Comparison of ENCODE assay signal across 25 cellular contexts in the genomic region with DNA sequence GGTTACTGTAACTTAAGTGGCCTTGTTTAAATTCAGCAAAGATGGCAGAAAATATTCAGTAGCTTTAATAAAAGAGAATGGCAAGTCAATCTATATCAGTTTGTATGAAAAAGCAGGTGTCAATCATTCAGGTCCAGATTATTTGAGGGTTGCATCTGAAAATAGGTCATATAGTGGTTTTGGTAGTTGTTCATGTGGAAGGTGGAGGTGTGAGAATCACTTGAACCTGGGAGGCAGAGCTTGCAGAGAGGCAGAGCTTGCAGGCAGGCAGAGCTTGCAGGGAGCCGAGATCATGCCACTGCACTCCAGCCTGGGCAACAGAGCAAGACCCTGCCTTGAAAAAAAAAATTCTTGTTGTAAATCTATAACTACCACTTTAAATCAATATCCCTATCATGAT.
"Had no signal": no experiment of that assay in that cellular context is flagged by ENCODE, and none has a peak within 500 bp of the region (broad histone marks: within the 10 kb centered on the region; RNA-seq: fewer than 3 reads in every experiment).

No MANE protein-coding gene starts in this region.

- H3K9me3 Mint-ChIP-seq: activated CD4-positive, alpha-beta memory T cell treated with anti-CD3 and anti-CD28 coated beads for 36 hours; activated CD4-positive, alpha-beta T cell treated with anti-CD3 and anti-CD28 coated beads, Interleukin-2, amount 10 ng/mL, durations not matched to agents 7 days and 5 days; activated naive CD8-positive, alpha-beta T cell treated with anti-CD3 and anti-CD28 coated beads for 36 hours; activated T-helper 2 cell treated with anti-CD3 and anti-CD28 coated beads, Interferon-gamma antibody, Interleukin-2, Interleukin-4, amounts not matched to agents 10 μg/mL and 5 μg/mL and 100 μg/mL, durations not matched to agents 14 hours and 24 hours and 36 hours had no signal

- H3K4me1 ChIP-seq: Peyer's patch had no signal

- H3K9me3 ChIP-seq: Peyer's patch had no signal

- H3K36me3 Mint-ChIP-seq: activated CD4-positive, alpha-beta memory T cell treated with anti-CD3 and anti-CD28 coated beads for 36 hours; activated naive CD4-positive, alpha-beta T cell treated with anti-CD3 and anti-CD28 coated beads, Interleukin-2, amount 10 ng/mL, durations not matched to agents 7 days and 5 days; activated naive CD8-positive, alpha-beta T cell treated with anti-CD3 and anti-CD28 coated beads for 36 hours had no signal

- H3K27ac Mint-ChIP-seq: activated CD4-positive, alpha-beta memory T cell treated with anti-CD3 and anti-CD28 coated beads for 36 hours; activated CD4-positive, alpha-beta T cell treated with anti-CD3 and anti-CD28 coated beads, Interleukin-2, amount 10 ng/mL, durations not matched to agents 7 days and 5 days; activated naive CD4-positive, alpha-beta T cell treated with anti-CD3 and anti-CD28 coated beads, Interleukin-2, amount 10 ng/mL, durations not matched to agents 7 days and 5 days; activated naive CD8-positive, alpha-beta T cell treated with anti-CD3 and anti-CD28 coated beads for 36 hours; activated T-helper 2 cell treated with anti-CD3 and anti-CD28 coated beads, Interferon-gamma antibody, Interleukin-2, Interleukin-4, amounts not matched to agents 10 μg/mL and 5 μg/mL and 100 μg/mL, durations not matched to agents 14 hours and 24 hours and 36 hours had no signal

- H3K27me3 ChIP-seq: brain microvascular endothelial cell, cardiac muscle cell, Peyer's patch had no signal

- H3K27me3 Mint-ChIP-seq: activated CD4-positive, alpha-beta memory T cell treated with anti-CD3 and anti-CD28 coated beads for 36 hours; activated CD4-positive, alpha-beta T cell treated with anti-CD3 and anti-CD28 coated beads, Interleukin-2, amount 10 ng/mL, durations not matched to agents 7 days and 5 days; activated naive CD4-positive, alpha-beta T cell treated with anti-CD3 and anti-CD28 coated beads, Interleukin-2, amount 10 ng/mL, durations not matched to agents 7 days and 5 days had no signal

- H3K27ac ChIP-seq: brain microvascular endothelial cell, cardiac muscle cell, Peyer's patch, RWPE1 had no signal

- H3K36me3 ChIP-seq: brain microvascular endothelial cell, cardiac muscle cell had no signal

- H3K4me3 Mint-ChIP-seq: activated CD4-positive, alpha-beta memory T cell treated with anti-CD3 and anti-CD28 coated beads for 36 hours; activated CD4-positive, alpha-beta T cell treated with anti-CD3 and anti-CD28 coated beads, Interleukin-2, amount 10 ng/mL, durations not matched to agents 7 days and 5 days; activated naive CD4-positive, alpha-beta T cell treated with anti-CD3 and anti-CD28 coated beads, Interleukin-2, amount 10 ng/mL, durations not matched to agents 7 days and 5 days; activated naive CD8-positive, alpha-beta T cell treated with anti-CD3 and anti-CD28 coated beads for 36 hours had no signal

- H3K4me3 ChIP-seq: cardiac muscle cell, Peyer's patch had no signal

- DNase-seq: activated CD4-positive, alpha-beta memory T cell treated with anti-CD3 and anti-CD28 coated beads for 36 hours; activated CD4-positive, alpha-beta T cell treated with anti-CD3 and anti-CD28 coated beads, Interleukin-2, amount 10 ng/mL, durations not matched to agents 7 days and 5 days; activated CD4-positive, CD25-positive, alpha-beta regulatory T cell; activated CD8-positive, alpha-beta memory T cell treated with anti-CD3 and anti-CD28 coated beads for 24 hours; activated gamma-delta T cell treated with Interleukin-2 at 50 U/mL for 16 hours; activated naive CD4-positive, alpha-beta T cell treated with anti-CD3 and anti-CD28 coated beads, Interleukin-2, amount 10 ng/mL, durations not matched to agents 7 days and 5 days; activated naive CD8-positive, alpha-beta T cell treated with anti-CD3 and anti-CD28 coated beads for 36 hours; activated T-cell treated with anti-CD3 and anti-CD28 coated beads, Interleukin-2, amount 50 U/mL, for 48 hours; brain microvascular endothelial cell; cerebellar nuclear complex; KBM-7; NCI-H1048; NCI-H146; NCI-H187 treated with DMSO at 0.1 percent for 48 hours; NCI-H2081 treated with DMSO at 0.1 percent for 48 hours; NCI-H2227 treated with DMSO at 0.1 percent for 48 hours; NCI-H510A; NCI-H526 treated with DMSO at 0.1 percent for 48 hours; Peyer's patch; SHP77; T-helper 2 cell; T1000 had no signal
